In the genomic region with DNA sequence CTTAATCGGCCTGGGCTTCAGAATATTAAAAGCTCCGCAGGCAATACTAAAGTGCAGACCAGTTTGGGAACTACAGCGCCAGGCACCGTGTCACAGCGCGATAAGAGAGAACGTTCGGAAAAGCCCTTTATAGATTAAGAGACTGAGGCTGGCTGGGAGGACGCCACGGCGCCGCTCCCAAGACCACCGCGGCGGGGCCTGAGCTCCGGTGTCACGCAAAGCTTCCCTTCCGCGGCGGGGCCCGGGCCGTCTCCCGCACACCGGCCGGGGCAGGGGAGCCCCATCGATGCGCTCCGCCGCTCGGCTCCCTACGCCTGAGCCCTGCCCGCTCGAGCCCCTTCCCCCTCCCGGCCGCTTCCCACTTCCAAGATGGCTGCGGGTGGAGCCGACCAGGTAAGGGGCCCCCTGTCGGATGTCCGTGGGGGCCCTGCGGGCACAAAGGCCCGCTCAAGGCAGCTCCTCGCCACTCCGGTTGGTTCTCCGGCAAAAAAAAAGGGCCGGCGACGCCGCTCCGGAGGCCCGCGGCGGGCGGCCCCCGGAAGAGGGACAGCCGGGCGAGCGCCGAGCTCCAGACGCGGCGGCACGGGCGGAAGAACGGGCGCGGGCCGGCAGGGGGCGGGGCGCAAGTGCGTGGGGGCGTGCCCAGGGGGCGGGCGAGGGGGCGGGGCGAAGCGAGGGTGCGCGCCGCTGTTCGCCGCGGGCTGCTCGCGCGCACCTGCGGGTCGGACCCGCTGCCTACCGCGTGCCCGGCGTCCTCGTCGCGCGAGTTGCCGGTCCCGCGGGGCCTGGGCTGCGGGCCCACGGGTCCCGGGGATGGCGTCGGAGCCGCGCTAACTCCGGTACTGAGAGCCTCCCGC, we compare ENCODE assay signal across 8 cellular contexts. TPM values are rescaled to one million over a fixed set of nuclear protein-coding genes. Genes with fewer than 3 reads are reported as not detected.
A peak's percentile ranks its signal among the peaks of the same experiment; 100 is the strongest.
DNase-seq lines count a peak whose midpoint lies in the region; ATAC-seq and TF ChIP-seq lines count a peak whose summit lies in the region.

Gene TBC1D14 (plus strand): TSS at position 714 of the 857 bp plus-strand sequence. CDS start 13,564 bp downstream, outside the sequence.

- H3K9me3 ChIP-seq in A673 (ENCODE audit: low read depth, low read length, poor library complexity, severe bottlenecking): no peaks in the 10 kb centered on the region

- peak within 1 kb of the TSS; percentile 89 for H3K4me3 ChIP-seq in A673 (ENCODE audit: low read depth, low read length, poor library complexity, severe bottlenecking)
- H3K4me3 ChIP-seq in kidney epithelial cell (ENCODE audit: low read depth, low read length): peak within 1 kb of the TSS; percentile 71

- H3K9me3 Mint-ChIP-seq in central memory CD8-positive, alpha-beta T cell: no peaks in the 10 kb centered on the region

- H3K27me3 ChIP-seq in A673 (replicated peaks; ENCODE audit: insufficient read depth, low read depth, low read length, poor library complexity) (no peaks in the 10 kb centered on the region), kidney epithelial cell (ENCODE audit: control insufficient read depth, insufficient read depth, low read length) (peaks cover 10% of the 10 kb centered on the region)

- H3K4me3 Mint-ChIP-seq in central memory CD8-positive, alpha-beta T cell: peak within 1 kb of the TSS; percentile 93

- peaks cover 9% of the 10 kb centered on the region for H3K4me1 ChIP-seq in A673 (ENCODE audit: insufficient read depth, low read length, poor library complexity, severe bottlenecking)

- H3K27me3 Mint-ChIP-seq in central memory CD8-positive, alpha-beta T cell: no peaks in the 10 kb centered on the region

- TSS peak; percentile 77 for BruUV-seq in A673 (replicated peaks; lab: Mats Ljungman, UMichigan)

- H3K36me3 ChIP-seq in A673 (ENCODE audit: insufficient read depth, low read length, poor library complexity, severe bottlenecking) (no peaks in the 10 kb centered on the region), kidney epithelial cell (ENCODE audit: control insufficient read depth, insufficient read depth, low read length) (no peaks in the 10 kb centered on the region)

- no peak for TF ChIP-seq CTCF in A673 (conservative IDR thresholded peaks at IDR 0.05; ENCODE audit: low read depth, low read length)
- TF ChIP-seq CTCF in kidney epithelial cell (IDR thresholded peaks at IDR 0.05; ENCODE audit: insufficient read depth, low read length, poor library complexity, severe bottlenecking): peak; percentile 17

- CTCF ChIA-PET in A673 (lab: Charles Lee): interaction anchor here (1.2 kb wide), 1 partner anchor 23 kb away, joined by 5 read pairs; no protein-coding TSS in a partner anchor

- H3K27ac Mint-ChIP-seq in central memory CD8-positive, alpha-beta T cell (ENCODE audit: low read depth): peak within 1 kb of the TSS; percentile 82

- H3K4me1 Mint-ChIP-seq in central memory CD8-positive, alpha-beta T cell: peaks cover 39% of the 10 kb centered on the region

- POLR2A ChIA-PET in A673 (lab: Charles Lee; ENCODE audit: low non-redundant PET): interaction anchor here (0.6 kb wide), 3 partner anchors 26 to 269 kb away, joined by 3 to 5 read pairs (median 5); partner anchors contain the start of gene MRFAP1

- intact Hi-C loops in A673 (cut with micrococcal nuclease; ENCODE audit: unreplicated experiment): loop anchor here (10.0 kb wide), 1 partner anchor 165 kb away; no protein-coding TSS in a partner anchor

- H3K36me3 Mint-ChIP-seq in central memory CD8-positive, alpha-beta T cell (ENCODE audit: insufficient read depth): peaks cover 7% of the 10 kb centered on the region

- DNase-seq in A673 (ENCODE audit: low spot score) (peak; percentile 92), NCI-H2171 treated with DMSO at 0.1 percent for 48 hours (lab: John Stamatoyannopoulos, UW) (peak; percentile 66), kidney epithelial cell (ENCODE audit: low read depth) (no peak)
- peak; percentile 75 to 78 for DNase-seq in central memory CD8-positive, alpha-beta T cell (ENCODE audit: low spot score in 2 of 2)
- DNase-seq in stimulated activated CD4-positive, alpha-beta T cell treated with anti-CD3 and anti-CD28 coated beads, Interleukin-15, amount 100 ng/mL, for 48 hours (ENCODE audit: low read depth in 2 of 2): peak; percentile 76 to 80

- peak; percentile 72 for ATAC-seq in GM18858 (IDR thresholded peaks at IDR 0.05; ENCODE audit: unreplicated experiment)
- peak; percentile 88 for ATAC-seq in HG03066 (IDR thresholded peaks at IDR 0.05; ENCODE audit: low read depth, unreplicated experiment)
- ATAC-seq in activated CD4-positive, CD25-positive, alpha-beta regulatory T cell treated with anti-CD3 and anti-CD28 coated beads, Interleukin-2, amount 50 U/mL, for 24 hours: peak; percentile 87
- ATAC-seq in central memory CD8-positive, alpha-beta T cell (replicated peaks; ENCODE audit: extremely low read depth, poor library complexity, severe bottlenecking): peak; percentile 83

- peak within 1 kb of the TSS; percentile 99 for H3K27ac ChIP-seq in A673 (ENCODE audit: low read depth, low read length, poor library complexity, severe bottlenecking)

RNA-seq across cellular contexts. Expression of gene TBC1D14, which starts in this region (rescaled TPM):
- total RNA-seq in A673 (2021): 44.3 and 46.0 TPM in 2 replicates
- total RNA-seq in kidney epithelial cell: 52.8 and 53.3 TPM in 2 replicates
